ENCODE assay signal across 1 cellular context in genomic region chr1:224851850-224852261, GRCh38.
TF ChIP-seq lines count a peak whose summit lies in the region.

No MANE protein-coding gene starts in this region.

TF ChIP-seq in HCT116, 20 proteins besides CTCF, POLR2A, EP300 and RAD21 (continued from another document):
- TF ChIP-seq FOSL1 (IDR thresholded peaks at IDR 0.05; ENCODE audit: low read depth) (no peak), SIN3A (IDR thresholded peaks at IDR 0.05; ENCODE audit: low read depth) (no peak), ZFX (IDR thresholded peaks at IDR 0.05) (no peak)
